Comparison of ENCODE assay signal across 8 cellular contexts in genomic region chr4:1346781-1347409, GRCh38. TPM values are rescaled to one million over a fixed set of nuclear protein-coding genes. Genes with fewer than 3 reads are reported as not detected.
DNase-seq lines count a peak whose midpoint lies in the region; TF ChIP-seq lines count a peak whose summit lies in the region.

Gene UVSSA, plus strand, starts transcription at chr4:1347208. Its CDS starts 884 bp downstream, at chr4:1348092.

- H3K4me3 ChIP-seq in HAP-1 = peak within 1 kb of the TSS; percentile 76
- peak within 1 kb of the TSS; percentile 96 for H3K4me3 ChIP-seq in MM.1S (ENCODE audit: low read length)
- H3K4me3 ChIP-seq in fibroblast of villous mesenchyme (ENCODE audit: low read depth, low read length) = peak within 1 kb of the TSS; percentile 79
- peak within 1 kb of the TSS; percentile 99 for H3K4me3 ChIP-seq in neural cell (ENCODE audit: low read length)
- H3K4me3 ChIP-seq in stomach = peak within 1 kb of the TSS; percentile 73 to 97 (median 91)

- peak within 1 kb of the TSS; percentile 87 for H2AFZ ChIP-seq in MM.1S (ENCODE audit: low read length)
- H2AFZ ChIP-seq in neural cell (ENCODE audit: low read depth, low read length) = peak within 1 kb of the TSS; percentile 51

- TF ChIP-seq EP300 in neural cell (conservative IDR thresholded peaks at IDR 0.05; ENCODE audit: poor library complexity, severe bottlenecking) = peak; percentile 32
- TF ChIP-seq EP300 in stomach (IDR thresholded peaks at IDR 0.05) = no peak

- H3K9me2 ChIP-seq in MM.1S (replicated peaks; ENCODE audit: insufficient read depth, low read length) (no peaks in the 10 kb centered on the region), neural cell (ENCODE audit: insufficient read depth, low read length) (no peaks in the 10 kb centered on the region)

- DNase-seq in HAP-1 (ENCODE audit: low spot score in 2 of 2) = peak; percentile 97 to 100
- peak; percentile 99 for DNase-seq in MM.1S
- DNase-seq in SIG-M5 (lab: John Stamatoyannopoulos, UW) = peak; percentile 76
- peak; percentile 100 for DNase-seq in activated gamma-delta T cell (lab: John Stamatoyannopoulos, UW)
- DNase-seq in fibroblast of villous mesenchyme (ENCODE audit: low read depth) = peak; percentile 100
- peak; percentile 100 for DNase-seq in stomach

- H3K79me2 ChIP-seq in MM.1S (ENCODE audit: low read length) (peaks cover 8% of the 10 kb centered on the region), neural cell (replicated peaks; ENCODE audit: insufficient read depth, low read length) (no peaks in the 10 kb centered on the region)

- H3K9me3 ChIP-seq in ES-I3 (ENCODE audit: control insufficient read depth, insufficient read depth, low read length) (no peaks in the 10 kb centered on the region), HAP-1 (no peaks in the 10 kb centered on the region), MM.1S (replicated peaks; ENCODE audit: insufficient read depth, low read length) (no peaks in the 10 kb centered on the region), neural cell (ENCODE audit: low read length) (no peaks in the 10 kb centered on the region), stomach (no peaks in the 10 kb centered on the region)

- H3K4me2 ChIP-seq in MM.1S (ENCODE audit: low read depth, low read length) = peak within 1 kb of the TSS; percentile 93
- peak within 1 kb of the TSS; percentile 69 for H3K4me2 ChIP-seq in neural cell (ENCODE audit: low read length)

- H4K20me1 ChIP-seq in MM.1S (ENCODE audit: insufficient read depth, low read length) = no peaks in the 10 kb centered on the region
- no peaks in the 10 kb centered on the region for H4K20me1 ChIP-seq in neural cell (ENCODE audit: insufficient read depth)

- no peak for TF ChIP-seq RAD21 in neural cell (conservative IDR thresholded peaks at IDR 0.05)

- intact Hi-C loops in stomach (cut with DNase I; ENCODE audit: low total_unique reads) = loop anchor here (5.0 kb wide), 1 partner anchor 55 kb away; no protein-coding TSS in a partner anchor

- H3K4me1 ChIP-seq in ES-I3 (ENCODE audit: insufficient read depth, low read length) (no peaks in the 10 kb centered on the region), HAP-1 (peaks cover 2% of the 10 kb centered on the region; the same call in 1 of the 2 replicates), MM.1S (ENCODE audit: low read length) (peaks cover 4% of the 10 kb centered on the region; the same call in 1 of the 2 replicates), stomach (peaks cover 19 to 60% (median 53%) of the 10 kb centered on the region in 4 donors)

- H3K27me3 ChIP-seq in HAP-1 (ENCODE audit: low read depth) (no peaks in the 10 kb centered on the region), MM.1S (replicated peaks; ENCODE audit: insufficient read depth, low read length) (no peaks in the 10 kb centered on the region), neural cell (ENCODE audit: insufficient read depth, low read depth, low read length) (no peaks in the 10 kb centered on the region), stomach (no peaks in the 10 kb centered on the region)

- no peak for TF ChIP-seq POLR2A in stomach (IDR thresholded peaks at IDR 0.05)

- TF ChIP-seq CTCF in MM.1S (IDR thresholded peaks at IDR 0.05; ENCODE audit: low read length) = no peak
- no peak for TF ChIP-seq CTCF in fibroblast of villous mesenchyme (IDR thresholded peaks at IDR 0.05; ENCODE audit: insufficient read depth, low read depth, low read length)
- peak; percentile 16 for TF ChIP-seq CTCF in neural cell (IDR thresholded peaks at IDR 0.05; ENCODE audit: poor library complexity, severe bottlenecking)
- TF ChIP-seq CTCF in stomach (IDR thresholded peaks at IDR 0.05) = no peak

- peak within 1 kb of the TSS; percentile 78 for H3K9ac ChIP-seq in ES-I3 (ENCODE audit: low read depth, low read length)
- peak within 1 kb of the TSS; percentile 87 for H3K9ac ChIP-seq in MM.1S (ENCODE audit: low read length)
- peak within 1 kb of the TSS; percentile 94 for H3K9ac ChIP-seq in neural cell (ENCODE audit: low read length)

- H3K36me3 ChIP-seq in ES-I3 (ENCODE audit: insufficient read depth, low read length) (no peaks in the 10 kb centered on the region), HAP-1 (replicated peaks) (peaks cover 6% of the 10 kb centered on the region), MM.1S (replicated peaks; ENCODE audit: insufficient read depth, low read length) (no peaks in the 10 kb centered on the region), neural cell (ENCODE audit: insufficient read depth, low read length) (no peaks in the 10 kb centered on the region), stomach (peaks cover 5 to 15% (median 12%) of the 10 kb centered on the region in 4 donors)

- in situ Hi-C loops in HAP-1 (cut with MboI; ENCODE audit: low sequenced_read_pairs) = no loop called here

- H3K27ac ChIP-seq in MM.1S (ENCODE audit: low read length) (peak within 1 kb of the TSS; percentile 79), neural cell (ENCODE audit: low read length) (peak within 1 kb of the TSS; percentile 90), stomach (peak within 1 kb of the TSS; percentile 98 to 100 (median 100))

- 0 to 1% (median 1%) methylated on average over 10 to 76 of the region's 76 CpGs for WGBS in stomach, 5 donors

- peaks cover 18% of the 10 kb centered on the region for H3F3A ChIP-seq in MM.1S (ENCODE audit: insufficient read depth, low read length)
- no peaks in the 10 kb centered on the region for H3F3A ChIP-seq in neural cell (ENCODE audit: insufficient read depth, low read length, poor library complexity, severe bottlenecking)

TF ChIP-seq in neural cell, 6 proteins besides CTCF, POLR2A, EP300 and RAD21:
- TF ChIP-seq REST (IDR thresholded peaks at IDR 0.05; ENCODE audit: borderline replicate concordance) (no peak), SMC3 (conservative IDR thresholded peaks at IDR 0.05; ENCODE audit: poor library complexity) (no peak), TAF1 (IDR thresholded peaks at IDR 0.05; ENCODE audit: low read depth) (no peak), MXI1 (conservative IDR thresholded peaks at IDR 0.05; ENCODE audit: poor library complexity, severe bottlenecking) (no peak), POLR2AphosphoS5 (IDR thresholded peaks at IDR 0.05) (peak; percentile 90), EZH2 (IDR thresholded peaks at IDR 0.05; ENCODE audit: borderline replicate concordance, insufficient read depth, low read length, poor library complexity, severe bottlenecking) (no peak)
TF ChIP-seq in neural cell: peak in this region for 1.

RNA-seq across cellular contexts. Expression of gene UVSSA, which starts in this region (rescaled TPM):
- total RNA-seq in fibroblast of villous mesenchyme (10.8 and 13.9 TPM in 2 replicates), stomach (100 to 1,000 TPM in 1 of 5 donors, 10 to 100 TPM in 4; 15.1 to 103 (median 53.9) TPM)
- polyA plus RNA-seq in neural cell (11.6 and 13.3 TPM in 2 replicates), stomach (1 to 10 TPM; 4.1 to 7.0 (median 5.2) TPM)
- 16.4 and 17.8 TPM in 2 replicates for polyA minus RNA-seq in neural cell

Comparison
In these comparisons a context has a peak if more than half of its experiments do, and no peak if none do; other contexts are left out.
1. Peak in every context shown above with its lines: DNase-seq, H3K4me3 ChIP-seq and H3K27ac ChIP-seq.